Comparison of ENCODE assay signal across 21 cellular contexts in the genomic region with DNA sequence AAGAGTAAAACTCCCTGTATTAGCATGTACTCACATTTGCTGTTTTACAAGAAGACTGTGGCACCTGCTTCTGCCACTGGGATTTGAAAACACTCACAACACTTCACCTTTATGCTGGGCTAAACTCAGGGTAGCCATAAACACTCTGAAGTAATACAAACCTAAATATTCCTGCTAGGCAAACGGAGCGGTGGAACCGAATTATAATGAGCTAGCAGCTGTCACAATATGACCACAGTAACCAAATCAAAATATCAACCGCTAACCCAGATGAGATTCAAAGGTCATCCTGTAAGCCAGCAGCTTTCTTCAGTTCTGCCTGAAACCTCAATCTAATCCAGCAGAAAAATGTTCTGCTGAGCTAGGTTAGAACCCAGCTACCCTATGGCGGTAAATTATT.
DNase-seq lines count a peak whose midpoint lies in the region; ATAC-seq and TF ChIP-seq lines count a peak whose summit lies in the region.
"Had no signal": no experiment of that assay in that cellular context is flagged by ENCODE, and none has a peak within 500 bp of the region (broad histone marks: within the 10 kb centered on the region; RNA-seq: fewer than 3 reads in every experiment).

No MANE protein-coding gene starts in this region.

- no peaks in the 10 kb centered on the region for H3F3A ChIP-seq in neural progenitor cell (ENCODE audit: low read depth)

- H3K27ac ChIP-seq in angular gyrus (ENCODE audit: low read depth, low read length) (peak overlapping the region; percentile 53), neural progenitor cell (no peak overlapping the region), mammary epithelial cell (ENCODE audit: insufficient read depth, low read depth, low read length) (no peak overlapping the region)
- H3K27ac ChIP-seq: epithelial cell of prostate had no signal

- peaks cover 100% of the 10 kb centered on the region for H3K79me2 ChIP-seq in neural progenitor cell (ENCODE audit: low read depth)
- no peaks in the 10 kb centered on the region for H3K79me2 ChIP-seq in mammary epithelial cell (ENCODE audit: insufficient read depth, low read length)

- H3K4me1 Mint-ChIP-seq in neural progenitor cell, result peaks cover 42% of the 10 kb centered on the region

- H3K27ac Mint-ChIP-seq in neural progenitor cell, result peak overlapping the region; percentile 81
- H3K27ac Mint-ChIP-seq: activated CD8-positive, alpha-beta T cell treated with anti-CD3 and anti-CD28 coated beads, Interleukin-2, amount 10 ng/mL, durations not matched to agents 7 days and 5 days; activated naive CD4-positive, alpha-beta T cell treated with anti-CD3 and anti-CD28 coated beads, Interleukin-2, amount 50 U/mL, for 72 hours; activated T-cell treated with anti-CD3 and anti-CD28 coated beads, Interleukin-2, amount 50 U/mL, for 72 hours; CD8-positive, alpha-beta T cell had no signal

- H3K9me3 Mint-ChIP-seq in neural progenitor cell, result no peaks in the 10 kb centered on the region
- H3K9me3 Mint-ChIP-seq: activated naive CD4-positive, alpha-beta T cell treated with anti-CD3 and anti-CD28 coated beads, Interleukin-2, amount 50 U/mL, for 72 hours; activated T-cell treated with anti-CD3 and anti-CD28 coated beads, Interleukin-2, amount 50 U/mL, for 72 hours; CD8-positive, alpha-beta T cell had no signal

- no TSS peak for BruUV-seq in mammary epithelial cell (replicated peaks; lab: Mats Ljungman, UMichigan)

- no peak overlapping the region for H2AFZ ChIP-seq in neural progenitor cell (replicated peaks)
- H2AFZ ChIP-seq in mammary epithelial cell (ENCODE audit: low read depth, low read length), result no peak overlapping the region

- H3K36me3 ChIP-seq in neural progenitor cell (no peaks in the 10 kb centered on the region), mammary epithelial cell (ENCODE audit: insufficient read depth, low read length) (no peaks in the 10 kb centered on the region)

- H3K4me1 ChIP-seq in neural progenitor cell, result peaks cover 20% of the 10 kb centered on the region
- peaks cover 14% of the 10 kb centered on the region for H3K4me1 ChIP-seq in mammary epithelial cell (ENCODE audit: insufficient read depth, low read length)

- no peak for TF ChIP-seq CTCF in neural progenitor cell (IDR thresholded peaks at IDR 0.05)
- no peak for TF ChIP-seq CTCF in mammary epithelial cell (conservative IDR thresholded peaks at IDR 0.05 in 1 of 2, IDR thresholded peaks at IDR 0.05 in 1 of 2; ENCODE audit: extremely low read depth in 1 of 2, insufficient read depth in 1 of 2, low read depth in 1 of 2, low read length in 2 of 2)

- CTCF ChIA-PET in mammary epithelial cell (lab: Charles Lee; ENCODE audit: low non-redundant PET), result no interaction called here

- no peaks in the 10 kb centered on the region for H3K27me3 Mint-ChIP-seq in neural progenitor cell (ENCODE audit: insufficient read depth, low read depth)

- in situ Hi-C loops in mammary epithelial cell (cut with MboI; ENCODE audit: low sequenced_read_pairs in 2 of 2), result no loop called here

- dilution Hi-C loops in mammary epithelial cell (cut with HindIII; ENCODE audit: low sequenced_read_pairs), result no loop called here

- H4K20me1 ChIP-seq in neural progenitor cell (ENCODE audit: low read depth) (peaks cover 89% of the 10 kb centered on the region), mammary epithelial cell (ENCODE audit: insufficient read depth, low read length) (no peaks in the 10 kb centered on the region)

- intact Hi-C loops in mammary epithelial cell (cut with micrococcal nuclease), result no loop called here

- WGBS in mammary epithelial cell (ENCODE audit: low coverage, missing lambda C conversion rate), result 93% methylated on average over 5 of the region's 5 CpGs

- no peaks in the 10 kb centered on the region for H3K9me3 ChIP-seq in neural progenitor cell (ENCODE audit: low read depth)
- H3K9me3 ChIP-seq in mammary epithelial cell (replicated peaks; ENCODE audit: insufficient read depth, low read length), result no peaks in the 10 kb centered on the region

- peak; percentile 46 for DNase-seq in NCI-H2107 (lab: John Stamatoyannopoulos, UW)
- DNase-seq in neural progenitor cell (ENCODE audit: low spot score), result no peak
- DNase-seq in activated CD8-positive, alpha-beta memory T cell treated with anti-CD3 and anti-CD28 coated beads for 24 hours, result no peak
- DNase-seq in mammary epithelial cell, result no peak
- DNase-seq in stimulated activated CD4-positive, alpha-beta T cell treated with anti-CD3 and anti-CD28 coated beads, Interleukin-4, amount 100 ng/mL, for 1 hour, result no peak
- DNase-seq: activated CD4-positive, CD25-positive, alpha-beta regulatory T cell; activated CD8-positive, alpha-beta T cell treated with anti-CD3 and anti-CD28 coated beads, Interleukin-2, amount 10 ng/mL, durations not matched to agents 7 days and 5 days; activated T-cell treated with anti-CD3 and anti-CD28 coated beads, Interleukin-2, amount 50 U/mL, for 72 hours; CD8-positive, alpha-beta T cell; dermis blood vessel endothelial cell; foreskin melanocyte; GOT3; left ventricle myocardium superior; NCI-H1048; SIG-M5; stimulated activated CD4-positive, alpha-beta T cell treated with anti-CD3 and anti-CD28 coated beads, Interleukin-2, amount 100 ng/mL, for 48 hours had no signal

- H3K9ac ChIP-seq in neural progenitor cell (no peak overlapping the region), mammary epithelial cell (ENCODE audit: insufficient read depth, low read length) (no peak overlapping the region)

- H3K27me3 ChIP-seq in neural progenitor cell (no peaks in the 10 kb centered on the region), mammary epithelial cell (ENCODE audit: insufficient read depth, low read length) (no peaks in the 10 kb centered on the region)

- ATAC-seq in GM19463 (IDR thresholded peaks at IDR 0.05; ENCODE audit: unreplicated experiment), result peak; percentile 45
- ATAC-seq in HG02610 (IDR thresholded peaks at IDR 0.05; ENCODE audit: unreplicated experiment), result no peak
- ATAC-seq: activated CD8-positive, alpha-beta T cell treated with anti-CD3 and anti-CD28 coated beads, Interleukin-2, amount 10 ng/mL, durations not matched to agents 7 days and 5 days; activated naive CD4-positive, alpha-beta T cell treated with anti-CD3 and anti-CD28 coated beads, Interleukin-2, amount 50 U/mL, for 72 hours; activated T-cell treated with anti-CD3 and anti-CD28 coated beads, Interleukin-2, amount 50 U/mL, for 72 hours; CD8-positive, alpha-beta T cell; left ventricle myocardium superior had no signal

- H3K4me2 ChIP-seq in neural progenitor cell (no peak overlapping the region), mammary epithelial cell (ENCODE audit: insufficient read depth, low read depth, low read length) (no peak overlapping the region)

- no peak overlapping the region for H3K4me3 ChIP-seq in neural progenitor cell
- H3K4me3 ChIP-seq in mammary epithelial cell (replicated peaks in 1 of 3; ENCODE audit: insufficient read depth in 1 of 3, low read depth in 2 of 3, low read length in 3 of 3), result no peak overlapping the region

- H3K36me3 Mint-ChIP-seq in neural progenitor cell, result peaks cover 15% of the 10 kb centered on the region
- H3K36me3 Mint-ChIP-seq: activated naive CD4-positive, alpha-beta T cell treated with anti-CD3 and anti-CD28 coated beads, Interleukin-2, amount 50 U/mL, for 72 hours; CD8-positive, alpha-beta T cell had no signal

- no peak overlapping the region for H3K4me3 Mint-ChIP-seq in neural progenitor cell
- H3K4me3 Mint-ChIP-seq: activated CD8-positive, alpha-beta T cell treated with anti-CD3 and anti-CD28 coated beads, Interleukin-2, amount 10 ng/mL, durations not matched to agents 7 days and 5 days; activated T-cell treated with anti-CD3 and anti-CD28 coated beads, Interleukin-2, amount 50 U/mL, for 72 hours; CD8-positive, alpha-beta T cell had no signal
